ENCODE assay signal across 34 cellular contexts in genomic region chr6:24401458-24401857, GRCh38. TPM values are rescaled to one million over a fixed set of nuclear protein-coding genes. Genes with fewer than 3 reads are reported as not detected.
DNase-seq lines count a peak whose midpoint lies in the region; ATAC-seq and TF ChIP-seq lines count a peak whose summit lies in the region.
"Had no signal": no experiment of that assay in that cellular context is flagged by ENCODE, and none has a peak within 500 bp of the region (broad histone marks: within the 10 kb centered on the region; RNA-seq: fewer than 3 reads in every experiment).

No MANE protein-coding gene starts in this region.

- no peaks in the 10 kb centered on the region for H3K27me3 Mint-ChIP-seq in progenitor cell of endocrine pancreas

- H2AFZ ChIP-seq in PC-9: 0 out of 2 replicates have a peak overlapping the region, but pooled peaks have one; percentile 98

- H3K36me3 ChIP-seq in HEK293 (ENCODE audit: control insufficient read depth in 2 of 2, insufficient read depth in 1 of 2, low read length in 2 of 2) (peaks cover 13 to 14% of the 10 kb centered on the region in 2 experiments), PC-9 (ENCODE audit: low read depth) (peaks cover 14% of the 10 kb centered on the region), iPS-18a (ENCODE audit: control insufficient read depth, low read depth, low read length) (peaks cover 5% of the 10 kb centered on the region)

- H3K4me2 ChIP-seq in PC-9: no peak overlapping the region

- H3K4me3 ChIP-seq in HEK293 (ENCODE audit: low read depth, low read length): no peak overlapping the region
- no peak overlapping the region for H3K4me3 ChIP-seq in PC-9
- H3K4me3 ChIP-seq in iPS-18a (ENCODE audit: low read length): peak overlapping the region; percentile 84
- H3K4me3 ChIP-seq: K562, MG63, right atrium auricular region, upper lobe of left lung had no signal

- H3K27ac ChIP-seq in HEK293 (ENCODE audit: extremely low read depth, low read depth, low read length): no peak overlapping the region
- H3K27ac ChIP-seq in PC-9: no peak overlapping the region
- H3K27ac ChIP-seq in iPS-18a (ENCODE audit: low read length): peak overlapping the region; percentile 21
- H3K27ac ChIP-seq: ascending aorta, coronary artery, foreskin keratinocyte, heart left ventricle, right atrium auricular region, upper lobe of left lung had no signal

- ATAC-seq in GM18868 (IDR thresholded peaks at IDR 0.05; ENCODE audit: unreplicated experiment): no peak
- no peak for ATAC-seq in GM19328 (IDR thresholded peaks at IDR 0.05; ENCODE audit: unreplicated experiment)
- ATAC-seq: activated T-helper 17 cell treated with anti-CD3 and anti-CD28 coated beads, Interleukin-2, amount 50 U/mL, for 72 hours; foreskin keratinocyte; heart left ventricle; K562; left lobe of liver; stimulated activated effector memory CD8-positive, alpha-beta T cell treated with anti-CD3 and anti-CD28 coated beads, Interleukin-12 subunit alpha, Interleukin-12 subunit beta, amount 100 ng/mL, for 72 hours had no signal

- peaks cover 43% of the 10 kb centered on the region for H3K79me2 ChIP-seq in PC-9 (ENCODE audit: low read depth)

- TF ChIP-seq CTCF in HEK293 (tag by site-specific recombination; IDR thresholded peaks at IDR 0.05) (no peak), PC-9 (conservative IDR thresholded peaks at IDR 0.05) (no peak), progenitor cell of endocrine pancreas (IDR thresholded peaks at IDR 0.05; ENCODE audit: unreplicated experiment) (no peak)

- peak overlapping the region; percentile 42 for H3K27ac Mint-ChIP-seq in progenitor cell of endocrine pancreas
- H3K27ac Mint-ChIP-seq: activated CD4-positive, alpha-beta memory T cell treated with anti-CD3 and anti-CD28 coated beads, Interleukin-2, amount 10 ng/mL, durations not matched to agents 7 days and 5 days; activated naive CD8-positive, alpha-beta T cell treated with anti-CD3 and anti-CD28 coated beads for 36 hours; activated T-helper 17 cell treated with anti-CD3 and anti-CD28 coated beads, Interleukin-2, amount 50 U/mL, for 72 hours; CD14-positive monocyte; stimulated activated effector memory CD8-positive, alpha-beta T cell treated with anti-CD3 and anti-CD28 coated beads, Interleukin-12 subunit alpha, Interleukin-12 subunit beta, amount 100 ng/mL, for 72 hours had no signal

- no peak for DNase-seq in PC-9
- DNase-seq in progenitor cell of endocrine pancreas (ENCODE audit: low spot score, unreplicated experiment): no peak
- no peak for DNase-seq in NCI-H1092 (lab: John Stamatoyannopoulos, UW)
- DNase-seq: activated CD4-positive, alpha-beta memory T cell treated with anti-CD3 and anti-CD28 coated beads, Interleukin-2, amount 10 ng/mL, durations not matched to agents 7 days and 5 days; activated naive CD8-positive, alpha-beta T cell treated with anti-CD3 and anti-CD28 coated beads for 36 hours; Calu3; DMS79 treated with DMSO at 0.1 percent for 48 hours; effector memory CD4-positive, alpha-beta T cell; foreskin keratinocyte; heart left ventricle; MG63; naive B cell; NCI-H1417; NCI-H2081 treated with DMSO at 0.1 percent for 48 hours; NCI-H446; NCI-H82; RPMI8226; stimulated activated CD4-positive, alpha-beta T cell treated with anti-CD3 and anti-CD28 coated beads, Interleukin-12 subunit alpha, Interleukin-12 subunit beta, amount 100 ng/mL, for 4 hours; stimulated activated CD4-positive, alpha-beta T cell treated with anti-CD3 and anti-CD28 coated beads, Interleukin-4, amount 100 ng/mL, for 24 hours; upper lobe of left lung had no signal

- intact Hi-C loops in PC-9 (cut with micrococcal nuclease; ENCODE audit: unreplicated experiment): no loop called here

- H4K20me1 ChIP-seq in PC-9 (ENCODE audit: insufficient read depth): peaks cover 8% of the 10 kb centered on the region; the same call in 1 of the 2 replicates

- peaks cover 42% of the 10 kb centered on the region for H3K4me1 Mint-ChIP-seq in progenitor cell of endocrine pancreas (ENCODE audit: low read depth)

- H3K9me3 ChIP-seq in HEK293 (ENCODE audit: control insufficient read depth, insufficient read depth, low read depth, low read length): no peaks in the 10 kb centered on the region
- H3K9me3 ChIP-seq in PC-9 (ENCODE audit: insufficient read depth, low read depth): peaks cover 7% of the 10 kb centered on the region; the same call in 1 of the 2 replicates
- H3K9me3 ChIP-seq in iPS-18a (ENCODE audit: control insufficient read depth, low read depth, low read length): peaks cover 7% of the 10 kb centered on the region
- H3K9me3 ChIP-seq: ascending aorta, MG63, right atrium auricular region, upper lobe of left lung had no signal

- no peaks in the 10 kb centered on the region for H3K27me3 ChIP-seq in PC-9 (ENCODE audit: insufficient read depth, low read depth)
- no peaks in the 10 kb centered on the region for H3K27me3 ChIP-seq in iPS-18a (ENCODE audit: control insufficient read depth, insufficient read depth, low read length)
- H3K27me3 ChIP-seq: ascending aorta, foreskin keratinocyte, MG63, upper lobe of left lung had no signal

- no peak overlapping the region for H3K4me3 Mint-ChIP-seq in progenitor cell of endocrine pancreas (ENCODE audit: low read depth)
- H3K4me3 Mint-ChIP-seq: CD14-positive monocyte; stimulated activated effector memory CD8-positive, alpha-beta T cell treated with anti-CD3 and anti-CD28 coated beads, Interleukin-12 subunit alpha, Interleukin-12 subunit beta, amount 100 ng/mL, for 72 hours had no signal

- BruUV-seq in PC-9 (replicated peaks; lab: Mats Ljungman, UMichigan): no TSS peak

- peaks cover 12% of the 10 kb centered on the region for H3K9me3 Mint-ChIP-seq in progenitor cell of endocrine pancreas (ENCODE audit: low read depth)
- H3K9me3 Mint-ChIP-seq: activated CD4-positive, alpha-beta memory T cell treated with anti-CD3 and anti-CD28 coated beads, Interleukin-2, amount 10 ng/mL, durations not matched to agents 7 days and 5 days; activated naive CD8-positive, alpha-beta T cell treated with anti-CD3 and anti-CD28 coated beads for 36 hours; stimulated activated effector memory CD8-positive, alpha-beta T cell treated with anti-CD3 and anti-CD28 coated beads, Interleukin-12 subunit alpha, Interleukin-12 subunit beta, amount 100 ng/mL, for 72 hours had no signal

- POLR2A ChIA-PET in HEK293 (lab: Yijun Ruan, JAX): interaction anchor here (1.5 kb wide), 1 partner anchor 9 kb away, joined by 6 read pairs; no protein-coding TSS in a partner anchor
- POLR2A ChIA-PET in PC-9 (lab: Charles Lee; ENCODE audit: unreplicated experiment): no interaction called here

- peaks cover 4% of the 10 kb centered on the region for H3K36me3 Mint-ChIP-seq in progenitor cell of endocrine pancreas (ENCODE audit: insufficient read depth)

- CTCF ChIA-PET in HEK293 (lab: Yijun Ruan, JAX): interaction anchor here (1.4 kb wide), 1 partner anchor 13 kb away, joined by 5 read pairs; no protein-coding TSS in a partner anchor
- CTCF ChIA-PET in PC-9 (lab: Charles Lee): no interaction called here

- H3K9ac ChIP-seq in iPS-18a (ENCODE audit: low read length): peak overlapping the region; percentile 4

- no peaks in the 10 kb centered on the region; the same call in 1 of the 2 replicates for H3F3A ChIP-seq in PC-9 (ENCODE audit: insufficient read depth, low read depth)

- H3K9me2 ChIP-seq in PC-9 (ENCODE audit: insufficient read depth): no peaks in the 10 kb centered on the region

- H3K4me1 ChIP-seq in HEK293 (ENCODE audit: control insufficient read depth, insufficient read depth, low read length) (no peaks in the 10 kb centered on the region), PC-9 (replicated peaks; ENCODE audit: insufficient read depth) (peaks cover 30% of the 10 kb centered on the region), iPS-18a (ENCODE audit: control insufficient read depth, low read depth, low read length) (peaks cover 38% of the 10 kb centered on the region)
- H3K4me1 ChIP-seq: foreskin keratinocyte had no signal

TF ChIP-seq in HEK293, 187 proteins besides CTCF, POLR2A, EP300 and RAD21:
- TF ChIP-seq ATF2 (tag by site-specific recombination; IDR thresholded peaks at IDR 0.05; ENCODE audit: low read depth) (0 out of 2 replicates have a peak, but pooled peaks have one; percentile 23), ZNF548 (tag by site-specific recombination; IDR thresholded peaks at IDR 0.05) (no peak)
TF ChIP-seq in HEK293: peak in this region for 1.

RNA-seq across cellular contexts. Expression of gene MRS2, which starts 1.3 kb away (rescaled TPM):
- total RNA-seq in PC-9 (2021) (43.5 and 49.7 TPM in 2 replicates), progenitor cell of endocrine pancreas (49.4 and 57.6 TPM in 2 replicates)

RNA-seq across cellular contexts. Expression of gene DCDC2, which starts 43.6 kb away (rescaled TPM):
- total RNA-seq in PC-9 (2021): 4.2 and 5.6 TPM in 2 replicates
- total RNA-seq in progenitor cell of endocrine pancreas: 22.2 and 28.2 TPM in 2 replicates
- total RNA-seq: activated CD4-positive, alpha-beta memory T cell treated with anti-CD3 and anti-CD28 coated beads, Interleukin-2, amount 10 ng/mL, durations not matched to agents 7 days and 5 days; ascending aorta; mesenteric fat pad; right atrium auricular region; T-helper 1 cell treated with Interleukin-12 subunit alpha and Interleukin-12 subunit beta and Interleukin-4 antibody, amounts not matched to agents 30 ng/mL and 1 ng/mL, for 36 hours had no signal
